22 cellular contexts compared by ENCODE assay signal in genomic region chr1:229030642-229031390, GRCh38.
DNase-seq lines count a peak whose midpoint lies in the region; ATAC-seq and TF ChIP-seq lines count a peak whose summit lies in the region.
"Had no signal": no experiment of that assay in that cellular context is flagged by ENCODE, and none has a peak within 500 bp of the region (broad histone marks: within the 10 kb centered on the region; RNA-seq: fewer than 3 reads in every experiment).

No MANE protein-coding gene starts in this region.

- H3F3A ChIP-seq in MM.1S (ENCODE audit: insufficient read depth, low read length): no peaks in the 10 kb centered on the region

- H3K4me3 Mint-ChIP-seq in CD14-positive monocyte: no peak overlapping the region
- H3K4me3 Mint-ChIP-seq in brain: peak overlapping the region in 1 of 5 experiments; percentile 43
- peak overlapping the region in 2 of 3 experiments; percentile 38 to 53 for H3K4me3 Mint-ChIP-seq in nephron
- H3K4me3 Mint-ChIP-seq: activated CD8-positive, alpha-beta T cell treated with anti-CD3 and anti-CD28 coated beads, Interleukin-2, amount 10 ng/mL, durations not matched to agents 7 days and 5 days; activated T-cell treated with anti-CD3 and anti-CD28 coated beads, Interleukin-2, amount 50 U/mL, for 4 hours; CD4-positive, alpha-beta T cell; HFFc6; IgD-negative memory B cell had no signal

- H3K79me2 ChIP-seq in MM.1S (ENCODE audit: low read length): no peaks in the 10 kb centered on the region

- intact Hi-C loops in CD14-positive monocyte (cut with micrococcal nuclease): no loop called here
- intact Hi-C loops in gastrocnemius medialis (cut with DNase I; ENCODE audit: low total_unique reads): no loop called here

- H3K4me3 ChIP-seq in NB4 (ENCODE audit: low read depth, low read length) (no peak overlapping the region), gastrocnemius medialis (no peak overlapping the region), MM.1S (ENCODE audit: low read length) (no peak overlapping the region)
- H3K4me3 ChIP-seq: colonic mucosa, PC-9, testis had no signal

- in situ Hi-C loops in gastrocnemius medialis (cut with MboI; ENCODE audit: low sequenced_read_pairs in 4 of 4): no loop called here

- H3K36me3 ChIP-seq in gastrocnemius medialis (no peaks in the 10 kb centered on the region), MM.1S (replicated peaks; ENCODE audit: insufficient read depth, low read length) (no peaks in the 10 kb centered on the region)
- H3K36me3 ChIP-seq: colonic mucosa had no signal

- H3K27ac ChIP-seq in gastrocnemius medialis (no peak overlapping the region), MM.1S (ENCODE audit: low read length) (no peak overlapping the region)
- H3K27ac ChIP-seq: colonic mucosa, PC-9, testis had no signal

- H3K9ac ChIP-seq in MM.1S (ENCODE audit: low read length): no peak overlapping the region

- no peaks in the 10 kb centered on the region for H3K9me3 Mint-ChIP-seq in CD14-positive monocyte
- H3K9me3 Mint-ChIP-seq in brain: peaks cover 0 to 2% (median 0%) of the 10 kb centered on the region in 5 experiments
- H3K9me3 Mint-ChIP-seq in nephron: no peaks in the 10 kb centered on the region
- H3K9me3 Mint-ChIP-seq: activated naive CD4-positive, alpha-beta T cell treated with anti-CD3 and anti-CD28 coated beads, Interleukin-2, amount 50 U/mL, for 72 hours; activated T-cell treated with anti-CD3 and anti-CD28 coated beads, Interleukin-2, amount 50 U/mL, for 4 hours; CD4-positive, alpha-beta T cell; IgD-negative memory B cell had no signal

- no peaks in the 10 kb centered on the region for H3K27me3 ChIP-seq in gastrocnemius medialis
- no peaks in the 10 kb centered on the region for H3K27me3 ChIP-seq in MM.1S (replicated peaks; ENCODE audit: insufficient read depth, low read length)
- H3K27me3 ChIP-seq: colonic mucosa, testis had no signal

- no peaks in the 10 kb centered on the region for H3K9me3 ChIP-seq in gastrocnemius medialis
- H3K9me3 ChIP-seq in MM.1S (replicated peaks; ENCODE audit: insufficient read depth, low read length): no peaks in the 10 kb centered on the region
- H3K9me3 ChIP-seq: colonic mucosa, testis had no signal

- H3K4me1 ChIP-seq in gastrocnemius medialis (peaks cover 0 to 8% of the 10 kb centered on the region in 2 donors), MM.1S (ENCODE audit: low read length) (peaks cover 4% of the 10 kb centered on the region; the same call in 1 of the 2 replicates)
- H3K4me1 ChIP-seq: colonic mucosa had no signal

- peaks cover 0 to 2% (median 0%) of the 10 kb centered on the region in 3 donors for H3K27me3 Mint-ChIP-seq in CD14-positive monocyte (ENCODE audit: low read depth in 3 of 3)
- H3K27me3 Mint-ChIP-seq in brain: peaks cover 3% of the 10 kb centered on the region
- H3K27me3 Mint-ChIP-seq in nephron (ENCODE audit: low read depth): peaks cover 28% of the 10 kb centered on the region
- H3K27me3 Mint-ChIP-seq: CD4-positive, alpha-beta T cell had no signal

- H3K27ac Mint-ChIP-seq in CD14-positive monocyte: peak overlapping the region in 4 of 7 donors; percentile 7 to 90 (median 48)
- peak overlapping the region in 4 of 5 experiments; percentile 23 to 86 (median 54) for H3K27ac Mint-ChIP-seq in brain
- peak overlapping the region; percentile 90 to 93 (median 92) for H3K27ac Mint-ChIP-seq in nephron
- H3K27ac Mint-ChIP-seq: activated CD8-positive, alpha-beta T cell treated with anti-CD3 and anti-CD28 coated beads, Interleukin-2, amount 10 ng/mL, durations not matched to agents 7 days and 5 days; activated naive CD4-positive, alpha-beta T cell treated with anti-CD3 and anti-CD28 coated beads, Interleukin-2, amount 50 U/mL, for 72 hours; CD4-positive, alpha-beta T cell; HFFc6; IgD-negative memory B cell had no signal

- H4K20me1 ChIP-seq in MM.1S (ENCODE audit: insufficient read depth, low read length): no peaks in the 10 kb centered on the region

- no peak overlapping the region for H3K4me2 ChIP-seq in MM.1S (ENCODE audit: low read depth, low read length)
- H3K4me2 ChIP-seq: PC-9 had no signal

- TF ChIP-seq POLR2A in NB4 (IDR thresholded peaks at IDR 0.05; ENCODE audit: extremely low read depth, insufficient read length) (no peak), gastrocnemius medialis (IDR thresholded peaks at IDR 0.05) (no peak)

- H3K9me2 ChIP-seq in MM.1S (replicated peaks; ENCODE audit: insufficient read depth, low read length): no peaks in the 10 kb centered on the region

- TF ChIP-seq CTCF in CD14-positive monocyte (IDR thresholded peaks at IDR 0.05) (no peak), NB4 (IDR thresholded peaks at IDR 0.05; ENCODE audit: low read depth, low read length) (no peak), brain (conservative IDR thresholded peaks at IDR 0.05) (no peak), nephron (IDR thresholded peaks at IDR 0.05; ENCODE audit: unreplicated experiment in 3 of 3) (no peak), gastrocnemius medialis (IDR thresholded peaks at IDR 0.05 in 4 of 5, conservative IDR thresholded peaks at IDR 0.05 in 1 of 5) (no peak), MM.1S (IDR thresholded peaks at IDR 0.05; ENCODE audit: low read length) (no peak)

- no peak overlapping the region for H2AFZ ChIP-seq in MM.1S (ENCODE audit: low read length)
- H2AFZ ChIP-seq: PC-9 had no signal

- H3K36me3 Mint-ChIP-seq in CD14-positive monocyte: no peaks in the 10 kb centered on the region
- no peaks in the 10 kb centered on the region for H3K36me3 Mint-ChIP-seq in brain
- no peaks in the 10 kb centered on the region for H3K36me3 Mint-ChIP-seq in nephron (ENCODE audit: low read depth)
- H3K36me3 Mint-ChIP-seq: activated naive CD4-positive, alpha-beta T cell treated with anti-CD3 and anti-CD28 coated beads, Interleukin-2, amount 50 U/mL, for 72 hours had no signal

- H3K4me1 Mint-ChIP-seq in CD14-positive monocyte (peaks cover 91% of the 10 kb centered on the region), brain (peaks cover 88% of the 10 kb centered on the region), nephron (peaks cover 72% of the 10 kb centered on the region)

- DNase-seq in CD14-positive monocyte (ENCODE audit: low spot score) (no peak), NB4 (ENCODE audit: low read depth) (peak; percentile 70), NCI-H82 (lab: John Stamatoyannopoulos, UW) (no peak), gastrocnemius medialis (no peak), MM.1S (no peak)
- no peak for DNase-seq in stimulated activated CD4-positive, alpha-beta T cell treated with anti-CD3 and anti-CD28 coated beads, Interleukin-4, amount 100 ng/mL, for 4 hours
- DNase-seq: activated CD4-positive, CD25-positive, alpha-beta regulatory T cell; activated CD8-positive, alpha-beta T cell treated with anti-CD3 and anti-CD28 coated beads, Interleukin-2, amount 10 ng/mL, durations not matched to agents 7 days and 5 days; activated T-cell treated with anti-CD3 and anti-CD28 coated beads, Interleukin-2, amount 50 U/mL, for 4 hours; CD4-positive, alpha-beta T cell; colonic mucosa; HFFc6; hippocampal formation; MV-4-11; NCI-H187 treated with DMSO at 0.1 percent for 48 hours; PC-9; SIG-M5; testis had no signal

- ATAC-seq in gastrocnemius medialis: no peak
- ATAC-seq: activated CD8-positive, alpha-beta T cell treated with anti-CD3 and anti-CD28 coated beads, Interleukin-2, amount 10 ng/mL, durations not matched to agents 7 days and 5 days; activated naive CD4-positive, alpha-beta T cell treated with anti-CD3 and anti-CD28 coated beads, Interleukin-2, amount 50 U/mL, for 72 hours; activated T-cell treated with anti-CD3 and anti-CD28 coated beads, Interleukin-2, amount 50 U/mL, for 4 hours had no signal

Comparison
In these comparisons a context has a peak if more than half of its experiments do, and no peak if none do; other contexts are left out.
1. H3K4me3 Mint-ChIP-seq: peak in nephron (2 of 3); none in CD14-positive monocyte (0 of 2).
2. Peak in every context shown above with its lines, with median percentiles within 50 percentile points of each other: H3K27ac Mint-ChIP-seq.